In genomic region chr1:62687421-62687902, GRCh38 we compare ENCODE assay signal across 8 cellular contexts. TPM values are rescaled to one million over a fixed set of nuclear protein-coding genes. Genes with fewer than 3 reads are reported as not detected.
A peak's percentile ranks its signal among the peaks of the same experiment; 100 is the strongest.
DNase-seq lines count a peak whose midpoint lies in the region; ATAC-seq and TF ChIP-seq lines count a peak whose summit lies in the region.

No MANE protein-coding gene starts in this region.

- H3K4me1 Mint-ChIP-seq in CD8-positive, alpha-beta memory T cell = peaks cover 30 to 39% (median 36%) of the 10 kb centered on the region in 3 donors

- peak overlapping the region; percentile 89 to 98 (median 92) for H3K27ac Mint-ChIP-seq in CD8-positive, alpha-beta memory T cell

- DNase-seq in CD8-positive, alpha-beta memory T cell = peak; percentile 2 to 52 (median 10)
- no peak for DNase-seq in Panc1 (ENCODE audit: low read depth, low spot score)
- peak in 6 of 7 donors; percentile 8 to 55 (median 23) for DNase-seq in adrenal gland
- peak; percentile 61 for DNase-seq in left ventricle myocardium superior
- DNase-seq in prostate gland (ENCODE audit: low spot score) = peak; percentile 16
- no peak for DNase-seq in cortex of kidney (lab: John Stamatoyannopoulos, UW)

- no peak overlapping the region for H3K27ac ChIP-seq in CD8-positive, alpha-beta memory T cell (ENCODE audit: low read depth, low read length)
- H3K27ac ChIP-seq in Panc1 (ENCODE audit: low read length) (peak overlapping the region; percentile 71), adrenal gland (peak overlapping the region in 4 of 5 donors; percentile 18 to 90 (median 80)), prostate gland (peak overlapping the region; percentile 86 to 87)

- no peaks in the 10 kb centered on the region for H3K27me3 ChIP-seq in CD8-positive, alpha-beta memory T cell (ENCODE audit: insufficient read depth, low read length, poor library complexity, severe bottlenecking)
- H3K27me3 ChIP-seq in Panc1 (ENCODE audit: control insufficient read depth, insufficient read depth, low read length) (no peaks in the 10 kb centered on the region), adrenal gland (no peaks in the 10 kb centered on the region), prostate gland (replicated peaks; ENCODE audit: insufficient read depth) (no peaks in the 10 kb centered on the region)

- CTCF ChIA-PET in CD8-positive, alpha-beta memory T cell (lab: Charles Lee) = no interaction called here
- CTCF ChIA-PET in Panc1 (lab: Charles Lee) = no interaction called here

- in situ Hi-C loops in Panc1 (cut with HindIII; ENCODE audit: low pct_unique_long_range_greater_than_20kb, low sequenced_read_pairs) = no loop called here

- no peaks in the 10 kb centered on the region for H3K9me3 Mint-ChIP-seq in CD8-positive, alpha-beta memory T cell

- H3K36me3 Mint-ChIP-seq in CD8-positive, alpha-beta memory T cell = peaks cover 0 to 6% (median 0%) of the 10 kb centered on the region in 3 donors

- intact Hi-C loops in Panc1 (cut with micrococcal nuclease; ENCODE audit: unreplicated experiment) = no loop called here
- intact Hi-C loops in adrenal gland (cut with DNase I) = no loop called here
- intact Hi-C loops in left ventricle myocardium superior (cut with micrococcal nuclease) = no loop called here
- intact Hi-C loops in prostate gland (cut with DNase I) = loop anchor here (5.0 kb wide), 1 partner anchor 95 kb away; the partner anchor contains the start of gene ATG4C

- TF ChIP-seq CTCF in Panc1 (IDR thresholded peaks at IDR 0.05) (no peak), adrenal gland (IDR thresholded peaks at IDR 0.05) (no peak), prostate gland (IDR thresholded peaks at IDR 0.05) (no peak)

- H3K9me3 ChIP-seq in CD8-positive, alpha-beta memory T cell (ENCODE audit: low read length) = no peaks in the 10 kb centered on the region
- H3K9me3 ChIP-seq in Panc1 (ENCODE audit: control insufficient read depth, insufficient read depth, low read depth, low read length) = no peaks in the 10 kb centered on the region
- no peaks in the 10 kb centered on the region for H3K9me3 ChIP-seq in adrenal gland (replicated peaks in 1 of 3)
- H3K9me3 ChIP-seq in prostate gland = no peaks in the 10 kb centered on the region

- POLR2A ChIA-PET in CD8-positive, alpha-beta memory T cell (lab: Charles Lee) = no interaction called here
- POLR2A ChIA-PET in Panc1 (lab: Charles Lee) = no interaction called here

- ATAC-seq in GM19397 (IDR thresholded peaks at IDR 0.05; ENCODE audit: unreplicated experiment) (peak; percentile 43), HG03439 (IDR thresholded peaks at IDR 0.05; ENCODE audit: unreplicated experiment) (peak; percentile 30), Panc1 (peak; percentile 23), left ventricle myocardium superior (peak; percentile 36)

- BruUV-seq in Panc1 (replicated peaks; lab: Mats Ljungman, UMichigan) = no TSS peak

- H3K27me3 Mint-ChIP-seq in CD8-positive, alpha-beta memory T cell = peaks cover 2 to 16% of the 10 kb centered on the region in 2 donors

- H3K4me3 Mint-ChIP-seq in CD8-positive, alpha-beta memory T cell = peak overlapping the region; percentile 93 to 99 (median 96)

- TF ChIP-seq POLR2A in adrenal gland (IDR thresholded peaks at IDR 0.05) = no peak
- no peak for TF ChIP-seq POLR2A in prostate gland (IDR thresholded peaks at IDR 0.05)

- no peaks in the 10 kb centered on the region for H3K36me3 ChIP-seq in CD8-positive, alpha-beta memory T cell (ENCODE audit: insufficient read depth, low read length)
- H3K36me3 ChIP-seq in Panc1 (ENCODE audit: control insufficient read depth, insufficient read depth, low read length) = no peaks in the 10 kb centered on the region; the same call in 1 of the 2 replicates
- H3K36me3 ChIP-seq in adrenal gland (replicated peaks in 1 of 2) = no peaks in the 10 kb centered on the region
- no peaks in the 10 kb centered on the region for H3K36me3 ChIP-seq in prostate gland

- WGBS in adrenal gland, 4 donors = 0 to 1% (median 0%) methylated on average over 9 to 33 of the region's 33 CpGs
- 2% methylated on average over 33 of the region's 33 CpGs for WGBS in prostate gland

- peak overlapping the region; percentile 37 for H3K4me3 ChIP-seq in CD8-positive, alpha-beta memory T cell (ENCODE audit: low read length)
- H3K4me3 ChIP-seq in Panc1 (ENCODE audit: low read depth in 2 of 2, low read length in 2 of 2) (peak overlapping the region; percentile 81 to 83), adrenal gland (peak overlapping the region; percentile 43 to 99 (median 61)), prostate gland (peak overlapping the region; percentile 89 to 91)

- H3K4me1 ChIP-seq in CD8-positive, alpha-beta memory T cell (ENCODE audit: insufficient read depth, low read length) = peaks cover 4% of the 10 kb centered on the region
- H3K4me1 ChIP-seq in Panc1 (ENCODE audit: control insufficient read depth, insufficient read depth, low read length) = peaks cover 36% of the 10 kb centered on the region
- peaks cover 0 to 31% of the 10 kb centered on the region in 2 donors for H3K4me1 ChIP-seq in adrenal gland (replicated peaks in 1 of 2)
- peaks cover 6% of the 10 kb centered on the region for H3K4me1 ChIP-seq in prostate gland (replicated peaks)

RNA-seq across cellular contexts. Expression of gene DOCK7, which starts 0.7 kb away (rescaled TPM):
- 10 to 100 TPM; 10.5 TPM for total RNA-seq in CD8-positive, alpha-beta memory T cell
- 2.4 TPM for polyA plus RNA-seq in CD8-positive, alpha-beta memory T cell
- total RNA-seq in Panc1 (2021; ENCODE audit: unreplicated experiment) = 57.2 TPM
- 29.7 TPM for polyA plus RNA-seq in Panc1 (2012; ENCODE audit: insufficient read length)
- 10 to 100 TPM; 13.5 to 35.3 (median 24.7) TPM for total RNA-seq in adrenal gland
- polyA plus RNA-seq in adrenal gland = 10 to 100 TPM in 1 of 3 donors, 1 to 10 TPM in 2; 4.7 to 23.8 (median 5.8) TPM
- total RNA-seq in left ventricle myocardium superior = 9.4 TPM
- 10 to 100 TPM; 43.4 to 56.4 TPM for total RNA-seq in prostate gland

Comparison
In these comparisons a context has a peak if more than half of its experiments do, and no peak if none do; other contexts are left out.
1. DNase-seq: peak in CD8-positive, alpha-beta memory T cell (5 of 5), adrenal gland (6 of 7), left ventricle myocardium superior (single experiment) and prostate gland (single experiment); none in Panc1 (single experiment) and cortex of kidney (single experiment).
2. H3K4me3 ChIP-seq: peak in every context shown above with its lines; median percentile 90 in prostate gland; 82 in Panc1; 61 in adrenal gland; 37 in CD8-positive, alpha-beta memory T cell.
3. Peak in every context shown above with its lines, with median percentiles within 50 percentile points of each other: ATAC-seq.